In the genomic region with DNA sequence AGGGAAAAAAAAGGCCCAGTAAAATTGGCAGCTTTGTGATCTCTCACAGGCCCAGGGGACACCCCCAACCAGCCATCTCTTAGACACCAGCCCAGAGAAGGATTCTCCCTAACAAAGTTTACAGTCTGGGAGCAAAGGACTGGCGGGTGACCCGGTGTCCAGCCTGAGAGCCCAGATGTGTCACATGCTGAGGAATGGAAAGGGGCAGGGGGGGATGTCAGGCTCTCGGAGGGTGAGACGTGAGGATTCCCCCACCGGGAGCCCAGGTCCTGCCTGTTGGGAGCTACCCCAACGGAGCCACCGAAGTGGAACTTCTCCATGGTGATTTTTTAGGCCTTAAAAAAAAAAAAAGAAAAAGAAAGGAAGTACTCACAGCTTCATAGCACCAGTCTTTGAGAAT, we compare ENCODE assay signal across 21 cellular contexts. TPM values are rescaled to one million over a fixed set of nuclear protein-coding genes. Genes with fewer than 3 reads are reported as not detected.
DNase-seq lines count a peak whose midpoint lies in the region; ATAC-seq and TF ChIP-seq lines count a peak whose summit lies in the region.
"Had no signal": no experiment of that assay in that cellular context is flagged by ENCODE, and none has a peak within 500 bp of the region (broad histone marks: within the 10 kb centered on the region; RNA-seq: fewer than 3 reads in every experiment).

No MANE protein-coding gene starts in this region.

- no peaks in the 10 kb centered on the region for H3K9me3 Mint-ChIP-seq in activated T-cell treated with anti-CD3 and anti-CD28 coated beads, Interleukin-2, amount 50 U/mL, for 24 hours
- no peaks in the 10 kb centered on the region for H3K9me3 Mint-ChIP-seq in neural crest cell
- H3K9me3 Mint-ChIP-seq: activated CD4-positive, alpha-beta memory T cell treated with anti-CD3 and anti-CD28 coated beads for 36 hours; activated naive CD4-positive, alpha-beta T cell treated with anti-CD3 and anti-CD28 coated beads, Interleukin-2, amount 50 U/mL, for 24 hours; nephron; T-helper 1 cell treated with Interleukin-12 subunit alpha and Interleukin-12 subunit beta and Interleukin-4 antibody, amounts not matched to agents 30 μg/mL and 1 μg/mL, for 36 hours had no signal

- ATAC-seq in upper lobe of left lung (ENCODE audit: low FRiP score in 2 of 2) (no peak), GM19467 (IDR thresholded peaks at IDR 0.05; ENCODE audit: unreplicated experiment) (no peak), GM19351 (IDR thresholded peaks at IDR 0.05; ENCODE audit: unreplicated experiment) (no peak)
- ATAC-seq: foreskin keratinocyte had no signal

- no peak overlapping the region for H3K4me3 ChIP-seq in coronary artery
- no peak overlapping the region for H3K4me3 ChIP-seq in upper lobe of left lung

- no peak for DNase-seq in activated T-cell treated with anti-CD3 and anti-CD28 coated beads, Interleukin-2, amount 50 U/mL, for 24 hours
- no peak for DNase-seq in activated T-cell treated with anti-CD3 and anti-CD28 coated beads, Interleukin-2, amount 50 U/mL, for 48 hours
- no peak for DNase-seq in coronary artery (ENCODE audit: low spot score)
- DNase-seq in neural crest cell (ENCODE audit: low read depth, low spot score) = no peak
- no peak for DNase-seq in upper lobe of left lung
- no peak for DNase-seq in COLO829 (ENCODE audit: low spot score)
- DNase-seq: 8988T; activated CD4-positive, alpha-beta memory T cell treated with anti-CD3 and anti-CD28 coated beads for 36 hours; DMS 273 treated with DMSO at 0.1 percent for 48 hours; foreskin keratinocyte; GF-D8; HCEC 1CT; NCI-H1436; WERI-Rb-1 had no signal

- H3K4me1 Mint-ChIP-seq in activated T-cell treated with anti-CD3 and anti-CD28 coated beads, Interleukin-2, amount 50 U/mL, for 24 hours (ENCODE audit: low read depth) = peaks cover 28% of the 10 kb centered on the region
- H3K4me1 Mint-ChIP-seq in neural crest cell = peaks cover 16% of the 10 kb centered on the region

- H3K4me3 Mint-ChIP-seq in activated T-cell treated with anti-CD3 and anti-CD28 coated beads, Interleukin-2, amount 50 U/mL, for 24 hours = no peak overlapping the region
- peak overlapping the region; percentile 15 for H3K4me3 Mint-ChIP-seq in neural crest cell
- H3K4me3 Mint-ChIP-seq: activated CD4-positive, alpha-beta memory T cell treated with anti-CD3 and anti-CD28 coated beads for 36 hours; activated naive CD4-positive, alpha-beta T cell treated with anti-CD3 and anti-CD28 coated beads, Interleukin-2, amount 50 U/mL, for 24 hours; nephron; T-helper 1 cell treated with Interleukin-12 subunit alpha and Interleukin-12 subunit beta and Interleukin-4 antibody, amounts not matched to agents 30 μg/mL and 1 μg/mL, for 36 hours had no signal

- H3K27ac ChIP-seq in coronary artery (peak overlapping the region; percentile 94), upper lobe of left lung (peak overlapping the region in 3 of 4 donors; percentile 18 to 55 (median 28))
- H3K27ac ChIP-seq: C4-2B, foreskin keratinocyte, WERI-Rb-1 had no signal

- whole genome bisulfite sequencing in upper lobe of left lung, 2 donors = 72 to 78% methylated on average over 7 of the region's 7 CpGs

- peaks cover 84% of the 10 kb centered on the region for H3K36me3 Mint-ChIP-seq in activated T-cell treated with anti-CD3 and anti-CD28 coated beads, Interleukin-2, amount 50 U/mL, for 24 hours (ENCODE audit: low read depth)
- no peaks in the 10 kb centered on the region for H3K36me3 Mint-ChIP-seq in neural crest cell (ENCODE audit: low read depth)

- H3K9me3 ChIP-seq in upper lobe of left lung = no peaks in the 10 kb centered on the region

- H3K27me3 ChIP-seq in upper lobe of left lung = peaks cover 0 to under 1% (median 0%) of the 10 kb centered on the region in 4 donors
- H3K27me3 ChIP-seq: foreskin keratinocyte had no signal

- H3K27ac Mint-ChIP-seq in activated T-cell treated with anti-CD3 and anti-CD28 coated beads, Interleukin-2, amount 50 U/mL, for 24 hours = peak overlapping the region; percentile 44
- H3K27ac Mint-ChIP-seq in neural crest cell (ENCODE audit: unreplicated experiment) = no peak overlapping the region
- H3K27ac Mint-ChIP-seq: activated CD4-positive, alpha-beta memory T cell treated with anti-CD3 and anti-CD28 coated beads for 36 hours; activated naive CD4-positive, alpha-beta T cell treated with anti-CD3 and anti-CD28 coated beads, Interleukin-2, amount 50 U/mL, for 24 hours; T-helper 1 cell treated with Interleukin-12 subunit alpha and Interleukin-12 subunit beta and Interleukin-4 antibody, amounts not matched to agents 30 μg/mL and 1 μg/mL, for 36 hours had no signal

- no peak for TF ChIP-seq EP300 in upper lobe of left lung (IDR thresholded peaks at IDR 0.05)

- no peak for TF ChIP-seq CTCF in coronary artery (IDR thresholded peaks at IDR 0.05)
- TF ChIP-seq CTCF in neural crest cell (conservative IDR thresholded peaks at IDR 0.05) = no peak
- TF ChIP-seq CTCF in upper lobe of left lung (IDR thresholded peaks at IDR 0.05) = no peak

- peaks cover 5 to 23% (median 8%) of the 10 kb centered on the region in 4 donors for H3K4me1 ChIP-seq in upper lobe of left lung

- H3K36me3 ChIP-seq in upper lobe of left lung = peaks cover 30 to 62% (median 52%) of the 10 kb centered on the region in 4 donors

- no peak for TF ChIP-seq POLR2A in upper lobe of left lung (IDR thresholded peaks at IDR 0.05)

- no peaks in the 10 kb centered on the region for H3K27me3 Mint-ChIP-seq in activated T-cell treated with anti-CD3 and anti-CD28 coated beads, Interleukin-2, amount 50 U/mL, for 24 hours
- peaks cover 6% of the 10 kb centered on the region for H3K27me3 Mint-ChIP-seq in neural crest cell (ENCODE audit: low read depth)
- H3K27me3 Mint-ChIP-seq: activated CD4-positive, alpha-beta memory T cell treated with anti-CD3 and anti-CD28 coated beads for 36 hours; activated naive CD4-positive, alpha-beta T cell treated with anti-CD3 and anti-CD28 coated beads, Interleukin-2, amount 50 U/mL, for 24 hours had no signal

RNA-seq across cellular contexts. Expression of gene CTXN1, which starts 4.8 kb away (rescaled TPM):
- 129 and 130 TPM in 2 replicates for total RNA-seq in neural crest cell
- 10 to 100 TPM in 3 of 6 donors, 1 to 10 TPM in 3; 1.2 to 28.3 (median 13.4) TPM for total RNA-seq in upper lobe of left lung

RNA-seq across cellular contexts. Expression of gene SNAPC2, which starts 10.6 kb away (rescaled TPM):
- total RNA-seq in neural crest cell (19.1 and 19.5 TPM in 2 replicates), upper lobe of left lung (10 to 100 TPM in 5 of 6 donors, 1 to 10 TPM in 1; 5.2 to 28.0 (median 19.2) TPM)

RNA-seq across cellular contexts. Expression of gene TIMM44, which starts 12.7 kb away (rescaled TPM):
- total RNA-seq in neural crest cell (95.9 and 97.6 TPM in 2 replicates), upper lobe of left lung (10 to 100 TPM; 39.8 to 83.2 (median 52.7) TPM)

RNA-seq across cellular contexts. Expression of gene TGFBR3L, which starts 16.1 kb away (rescaled TPM):
- total RNA-seq in neural crest cell (0.32 and 0.44 TPM in 2 replicates), upper lobe of left lung (1 to 10 TPM in 1 of 6 donors, under 1 TPM in 1, not detected in 4; 0.37 to 1.1 TPM)
- total RNA-seq: mesenteric fat pad had no signal

RNA-seq across cellular contexts. Expression of gene MAP2K7, which starts 27.1 kb away (rescaled TPM):
- total RNA-seq in neural crest cell = 48.1 and 50.7 TPM in 2 replicates
- total RNA-seq in upper lobe of left lung = 10 to 100 TPM; 21.1 to 61.8 (median 33.0) TPM
